25 cellular contexts compared by ENCODE assay signal in the genomic region with DNA sequence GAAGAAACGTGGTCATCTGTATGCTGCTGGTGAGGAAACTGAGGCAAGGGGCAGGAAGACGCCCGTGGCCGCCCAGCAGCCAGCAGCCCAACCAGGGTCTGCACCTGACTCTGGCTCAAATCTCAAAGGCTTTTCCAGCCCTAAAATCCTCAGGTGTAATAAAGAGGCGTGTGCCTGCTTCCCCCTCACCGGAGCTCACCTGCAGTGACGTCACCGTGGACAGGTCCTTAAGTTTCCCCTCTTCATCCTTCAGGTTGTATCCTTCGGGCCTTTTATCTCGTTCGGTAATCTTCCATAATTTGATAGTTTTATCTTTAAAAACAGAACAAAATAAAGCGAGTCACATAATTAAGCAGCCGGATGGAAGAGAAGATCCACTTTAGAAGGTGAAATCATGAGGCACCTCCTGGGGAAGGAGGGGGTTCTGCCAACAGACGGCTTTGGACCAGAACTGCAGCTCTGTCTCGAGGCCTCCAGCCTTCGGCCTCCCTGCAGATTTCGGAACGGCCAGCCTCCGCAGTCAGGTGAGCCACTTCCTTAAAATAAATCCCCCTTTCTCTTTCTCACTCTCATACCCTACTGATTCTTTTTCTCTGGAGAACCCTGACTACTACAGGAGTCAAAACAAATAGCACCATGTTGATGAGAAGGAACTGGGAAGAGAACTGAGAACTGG.
"Had no signal": no experiment of that assay in that cellular context is flagged by ENCODE, and none has a peak within 500 bp of the region (broad histone marks: within the 10 kb centered on the region; RNA-seq: fewer than 3 reads in every experiment).

No MANE protein-coding gene starts in this region.

- H3K27ac ChIP-seq: heart right ventricle, hepatocyte, left lung, pancreas, right atrium auricular region, right lobe of liver, suprapubic skin, thoracic aorta, tibial artery, uterus had no signal

- H3K36me3 ChIP-seq: heart right ventricle, left lung, pancreas, right atrium auricular region, right lobe of liver, suprapubic skin, thoracic aorta, tibial artery, uterus had no signal

- H3K4me1 ChIP-seq: heart right ventricle, left lung, pancreas, right atrium auricular region, right lobe of liver, suprapubic skin, tibial artery, uterus had no signal

- H3K4me3 ChIP-seq: heart right ventricle, hepatocyte, left lung, lung, pancreas, right atrium auricular region, right lobe of liver, smooth muscle cell, suprapubic skin, thoracic aorta, tibial artery, uterus had no signal

- H3K9me3 ChIP-seq: heart right ventricle, left lung, pancreas, right atrium auricular region, right lobe of liver, suprapubic skin, thoracic aorta, tibial artery, uterus had no signal

- DNase-seq: heart right ventricle; left colon; mesendoderm; naive B cell; natural killer cell; nephron progenitor cell; stimulated activated CD4-positive, alpha-beta T cell treated with anti-CD3 and anti-CD28 coated beads, Interleukin-12 subunit alpha, Interleukin-12 subunit beta, amount 100 ng/mL, for 4 hours; stimulated activated CD4-positive, alpha-beta T cell treated with anti-CD3 and anti-CD28 coated beads, Interleukin-15, amount 100 ng/mL, for 24 hours; stimulated activated CD4-positive, alpha-beta T cell treated with anti-CD3 and anti-CD28 coated beads, Interleukin-2, amount 100 ng/mL, for 24 hours; stimulated activated CD4-positive, alpha-beta T cell treated with anti-CD3 and anti-CD28 coated beads, Interleukin-4, amount 100 ng/mL, for 24 hours; stimulated activated naive CD4-positive, alpha-beta T cell; tibial artery; trophoblast cell; uterus had no signal

- H3K27me3 ChIP-seq: pancreas, right atrium auricular region, right lobe of liver, uterus had no signal

- FAIRE-seq: keratinocyte, pancreas had no signal

- ATAC-seq: heart right ventricle; left colon; left lung; natural killer cell; pancreas; right lobe of liver; stimulated activated effector memory CD8-positive, alpha-beta T cell treated with anti-CD3 and anti-CD28 coated beads, Interleukin-12 subunit alpha, Interleukin-12 subunit beta, amount 100 ng/mL, for 72 hours had no signal
